8 cellular contexts compared by ENCODE assay signal in genomic region chr10:123582084-123582989, GRCh38.
DNase-seq lines count a peak whose midpoint lies in the region; ATAC-seq and TF ChIP-seq lines count a peak whose summit lies in the region.

No MANE protein-coding gene starts in this region.

- no peak overlapping the region for H3K9ac ChIP-seq in adipocyte (ENCODE audit: low read length)

- TF ChIP-seq CTCF in 22Rv1 (IDR thresholded peaks at IDR 0.05) (peak; percentile 88), GM12874 (IDR thresholded peaks at IDR 0.05; ENCODE audit: insufficient read depth, low read depth, low read length) (peak; percentile 87), LNCAP (IDR thresholded peaks at IDR 0.05) (peak; percentile 96)

- H3K9me3 ChIP-seq in adipocyte (ENCODE audit: control insufficient read depth, low read length): no peaks in the 10 kb centered on the region

- intact Hi-C loops in left cardiac atrium (cut with DNase I): loop anchor here (2.0 to 10.0 kb wide), 3 partner anchors 384 to 812 kb away; no protein-coding TSS in a partner anchor

- no peak overlapping the region for H3K27ac ChIP-seq in 22Rv1

- H3K36me3 ChIP-seq in adipocyte (ENCODE audit: control insufficient read depth, insufficient read depth, low read length, severe bottlenecking): no peaks in the 10 kb centered on the region

- peaks cover 7% of the 10 kb centered on the region for H3K4me1 ChIP-seq in adipocyte (ENCODE audit: control insufficient read depth, insufficient read depth, low read length)

- no peak overlapping the region for H3K4me3 ChIP-seq in adipocyte (ENCODE audit: low read length)

- peaks cover 52% of the 10 kb centered on the region for H3K27me3 ChIP-seq in adipocyte (replicated peaks; ENCODE audit: control insufficient read depth, insufficient read depth, low read length)

- DNase-seq in adipocyte (ENCODE audit: low read depth) (peak; percentile 93), left cardiac atrium (peak; percentile 80), pulmonary artery endothelial cell (ENCODE audit: low read depth, low spot score) (peak; percentile 26)

- peak; percentile 85 for ATAC-seq in SK-N-SH treated with all-trans-retinoic acid at 6 μM for 48 hours
- ATAC-seq in left cardiac atrium: peak; percentile 65 to 67
- ATAC-seq in HG03108 (IDR thresholded peaks at IDR 0.05; ENCODE audit: unreplicated experiment): no peak

TF ChIP-seq in SK-N-SH treated with all-trans-retinoic acid at 6 μM for 48 hours, 23 proteins besides CTCF, POLR2A, EP300 and RAD21:
- no peak for TF ChIP-seq POU6F1 (CRISPR knock-in tag; IDR thresholded peaks at IDR 0.05; ENCODE audit: borderline replicate concordance, low read depth)
- no peak for TF ChIP-seq ZNF70 (CRISPR knock-in tag; IDR thresholded peaks at IDR 0.05)
- TF ChIP-seq CREB5 (CRISPR knock-in tag; IDR thresholded peaks at IDR 0.05; ENCODE audit: low read depth): no peak
- no peak for TF ChIP-seq ESRRG (CRISPR knock-in tag; IDR thresholded peaks at IDR 0.05)
- no peak for TF ChIP-seq CSRNP3 (CRISPR knock-in tag; IDR thresholded peaks at IDR 0.05)
- TF ChIP-seq ZNF8 (CRISPR knock-in tag; IDR thresholded peaks at IDR 0.05): no peak
- no peak for TF ChIP-seq GLIS3 (CRISPR knock-in tag; IDR thresholded peaks at IDR 0.05)
- TF ChIP-seq ISL1 (CRISPR knock-in tag; IDR thresholded peaks at IDR 0.05): no peak
- TF ChIP-seq PPARA (CRISPR knock-in tag; IDR thresholded peaks at IDR 0.05; ENCODE audit: borderline replicate concordance): no peak
- no peak for TF ChIP-seq SNAI2 (CRISPR knock-in tag; IDR thresholded peaks at IDR 0.05)
- TF ChIP-seq ZFP30 (CRISPR knock-in tag; IDR thresholded peaks at IDR 0.05): no peak
- no peak for TF ChIP-seq TSHZ2 (CRISPR knock-in tag; IDR thresholded peaks at IDR 0.05)
- TF ChIP-seq ZC3H10 (CRISPR knock-in tag; IDR thresholded peaks at IDR 0.05): no peak
- TF ChIP-seq BACH2 (CRISPR knock-in tag; IDR thresholded peaks at IDR 0.05; ENCODE audit: borderline replicate concordance): no peak

Comparison
In these comparisons a context has a peak if more than half of its experiments do, and no peak if none do; other contexts are left out.
1. DNase-seq: peak in every context shown above with its lines; median percentile 93 in adipocyte; 80 in left cardiac atrium; 26 in pulmonary artery endothelial cell.